ENCODE assay signal across 8 cellular contexts in genomic region chr17:27353469-27354050, GRCh38.
DNase-seq lines count a peak whose midpoint lies in the region; ATAC-seq and TF ChIP-seq lines count a peak whose summit lies in the region.

No MANE protein-coding gene starts in this region.

- peak; percentile 87 to 93 for DNase-seq in AML-193 (lab: John Stamatoyannopoulos, UW)
- peak; percentile 62 to 91 for DNase-seq in NCI-H446 (lab: John Stamatoyannopoulos, UW)
- DNase-seq in activated CD4-positive, alpha-beta T cell treated with anti-CD3 and anti-CD28 coated beads for 4 hours = peak; percentile 84 to 87
- DNase-seq in choroid plexus epithelial cell (ENCODE audit: low read depth) = peak; percentile 93
- DNase-seq in left kidney (ENCODE audit: low read depth, low spot score) = peak; percentile 94
- DNase-seq in stimulated activated CD4-positive, alpha-beta T cell treated with anti-CD3 and anti-CD28 coated beads, Interleukin-1b, Interleukin-23, amount 100 ng/mL, for 48 hours = peak; percentile 89

- H3K4me3 ChIP-seq in choroid plexus epithelial cell (ENCODE audit: low read depth, low read length) = peak overlapping the region; percentile 58

- ATAC-seq in GM19023 (IDR thresholded peaks at IDR 0.05; ENCODE audit: unreplicated experiment) = peak; percentile 75
- ATAC-seq in HG03196 (IDR thresholded peaks at IDR 0.05; ENCODE audit: unreplicated experiment) = peak; percentile 73

- peak; percentile 45 for TF ChIP-seq CTCF in choroid plexus epithelial cell (conservative IDR thresholded peaks at IDR 0.05; ENCODE audit: low read depth, low read length)

Comparison
In these comparisons a context has a peak if more than half of its experiments do, and no peak if none do; other contexts are left out.
1. Peak in every context shown above with its lines: DNase-seq, ATAC-seq and H3K4me3 ChIP-seq.